Comparison of ENCODE assay signal across 8 cellular contexts in genomic region chrX:155094468-155095061, GRCh38. TPM values are rescaled to one million over a fixed set of nuclear protein-coding genes. Genes with fewer than 3 reads are reported as not detected.
A peak's percentile ranks its signal among the peaks of the same experiment; 100 is the strongest.
DNase-seq lines count a peak whose midpoint lies in the region; ATAC-seq, FAIRE-seq and TF ChIP-seq lines count a peak whose summit lies in the region.

No MANE protein-coding gene starts in this region.

- ATAC-seq in gastroesophageal sphincter = no peak

- H3K36me3 ChIP-seq in BE2C = no peaks in the 10 kb centered on the region
- no peaks in the 10 kb centered on the region; the same call in 1 of the 2 replicates for H3K36me3 ChIP-seq in GM06990 (ENCODE audit: control insufficient read depth, insufficient read depth, low read length)
- H3K36me3 ChIP-seq in Karpas-422 (ENCODE audit: insufficient read depth, low read length) = peaks cover 11% of the 10 kb centered on the region
- H3K36me3 ChIP-seq in WERI-Rb-1 = peaks cover 17% of the 10 kb centered on the region
- H3K36me3 ChIP-seq in gastroesophageal sphincter = peaks cover 0 to 18% of the 10 kb centered on the region in 2 donors
- H3K36me3 ChIP-seq in stomach = peaks cover 0 to 30% (median 22%) of the 10 kb centered on the region in 4 donors

- no peak for TF ChIP-seq POLR2A in gastroesophageal sphincter (IDR thresholded peaks at IDR 0.05)
- TF ChIP-seq POLR2A in stomach (IDR thresholded peaks at IDR 0.05) = no peak

- TF ChIP-seq CTCF in BE2C (IDR thresholded peaks at IDR 0.05; ENCODE audit: low read depth, low read length) = peak; percentile 70
- TF ChIP-seq CTCF in GM06990 (IDR thresholded peaks at IDR 0.05; ENCODE audit: insufficient read depth, low read length, poor library complexity, severe bottlenecking) = peak; percentile 63
- peak; percentile 69 for TF ChIP-seq CTCF in WERI-Rb-1 (IDR thresholded peaks at IDR 0.05; ENCODE audit: low read depth, low read length)
- TF ChIP-seq CTCF in gastroesophageal sphincter (IDR thresholded peaks at IDR 0.05) = peak; percentile 40 to 61 (median 55)
- peak in 4 of 7 experiments; percentile 27 to 56 (median 38) for TF ChIP-seq CTCF in stomach (IDR thresholded peaks at IDR 0.05)

- FAIRE-seq in RCC 7860 (lab: Jason Lieb, UNC) = no peak

- no peak overlapping the region for H3K9ac ChIP-seq in Karpas-422 (ENCODE audit: low read length)

- no peak overlapping the region for H3K27ac ChIP-seq in Karpas-422 (ENCODE audit: low read length)
- no peak overlapping the region for H3K27ac ChIP-seq in WERI-Rb-1
- no peak overlapping the region for H3K27ac ChIP-seq in gastroesophageal sphincter
- no peak overlapping the region for H3K27ac ChIP-seq in stomach

- no peak overlapping the region for H2AFZ ChIP-seq in Karpas-422 (ENCODE audit: low read length)

- 0 out of 2 replicates have a peak, but pooled peaks cover 5% of the 10 kb centered on the region for H3K79me2 ChIP-seq in Karpas-422 (ENCODE audit: low read length)

- H3K9me2 ChIP-seq in Karpas-422 (replicated peaks; ENCODE audit: insufficient read depth, low read length) = no peaks in the 10 kb centered on the region

- no peaks in the 10 kb centered on the region for H3K27me3 ChIP-seq in BE2C
- no peaks in the 10 kb centered on the region for H3K27me3 ChIP-seq in GM06990 (replicated peaks; ENCODE audit: control insufficient read depth, insufficient read depth, low read length)
- H3K27me3 ChIP-seq in Karpas-422 (ENCODE audit: low read length) = no peaks in the 10 kb centered on the region
- no peaks in the 10 kb centered on the region for H3K27me3 ChIP-seq in WERI-Rb-1 (ENCODE audit: insufficient read depth, low read depth, severe bottlenecking)
- H3K27me3 ChIP-seq in gastroesophageal sphincter = no peaks in the 10 kb centered on the region
- H3K27me3 ChIP-seq in stomach = no peaks in the 10 kb centered on the region

- intact Hi-C loops in stomach (cut with DNase I; ENCODE audit: low total_unique reads) = no loop called here

- peak; percentile 23 for DNase-seq in BE2C
- no peak for DNase-seq in GM06990 (ENCODE audit: extremely low read depth, insufficient read length)
- peak; percentile 70 for DNase-seq in Karpas-422
- peak; percentile 33 for DNase-seq in WERI-Rb-1
- no peak for DNase-seq in stomach
- no peak for DNase-seq in MV-4-11 (lab: John Stamatoyannopoulos, UW)
- DNase-seq in RCC 7860 (ENCODE audit: low spot score) = no peak

- TF ChIP-seq EP300 in gastroesophageal sphincter (IDR thresholded peaks at IDR 0.05) (no peak), stomach (IDR thresholded peaks at IDR 0.05) (no peak)

- no peak overlapping the region for H3K4me3 ChIP-seq in BE2C (ENCODE audit: low read depth, low read length)
- no peak overlapping the region for H3K4me3 ChIP-seq in GM06990 (replicated peaks; ENCODE audit: low read depth, low read length)
- H3K4me3 ChIP-seq in Karpas-422 (ENCODE audit: low read length) = no peak overlapping the region
- H3K4me3 ChIP-seq in WERI-Rb-1 (ENCODE audit: low read depth, low read length) = no peak overlapping the region
- no peak overlapping the region for H3K4me3 ChIP-seq in gastroesophageal sphincter
- no peak overlapping the region for H3K4me3 ChIP-seq in stomach

- no peak overlapping the region for H3K4me2 ChIP-seq in Karpas-422 (ENCODE audit: low read depth, low read length, poor library complexity, severe bottlenecking)

- H3K4me1 ChIP-seq in BE2C (no peaks in the 10 kb centered on the region), Karpas-422 (ENCODE audit: low read length) (no peaks in the 10 kb centered on the region), gastroesophageal sphincter (no peaks in the 10 kb centered on the region), stomach (no peaks in the 10 kb centered on the region)

- no peaks in the 10 kb centered on the region for H3K9me3 ChIP-seq in BE2C
- H3K9me3 ChIP-seq in Karpas-422 (ENCODE audit: low read length) = no peaks in the 10 kb centered on the region
- H3K9me3 ChIP-seq in WERI-Rb-1 (ENCODE audit: severe bottlenecking) = no peaks in the 10 kb centered on the region
- no peaks in the 10 kb centered on the region for H3K9me3 ChIP-seq in gastroesophageal sphincter
- no peaks in the 10 kb centered on the region for H3K9me3 ChIP-seq in stomach

- WGBS in gastroesophageal sphincter (ENCODE audit: low coverage in 1 of 2), 2 donors = 20 to 27% methylated on average over 4 of the region's 4 CpGs
- 26 to 45% (median 38%) methylated on average over 4 of the region's 4 CpGs for WGBS in stomach, 5 donors

- H4K20me1 ChIP-seq in Karpas-422 (ENCODE audit: insufficient read depth, low read depth, low read length) = no peaks in the 10 kb centered on the region

RNA-seq across cellular contexts. Expression of gene BRCC3, which starts 23.3 kb away (rescaled TPM):
- 12.8 TPM for polyA plus RNA-seq in BE2C (2012; ENCODE audit: insufficient read depth, insufficient read length, low read depth)
- 13.2 and 15.9 TPM in 2 replicates for total RNA-seq in Karpas-422 (2014; rRNA removed; shearing (Covaris generic); ENCODE audit: low replicate concordance)
- total RNA-seq in gastroesophageal sphincter (10 to 100 TPM; 12.3 to 18.6 (median 15.0) TPM), stomach (10 to 100 TPM in 2 of 5 donors, 1 to 10 TPM in 2, under 1 TPM in 1; 0.87 to 20.1 (median 7.0) TPM)
- polyA plus RNA-seq in stomach = 10 to 100 TPM; 10.0 to 18.8 (median 11.8) TPM

RNA-seq across cellular contexts. Expression of gene CMC4, which starts 23.6 kb away (rescaled TPM):
- polyA plus RNA-seq in BE2C (2012; ENCODE audit: insufficient read depth, insufficient read length, low read depth) = 0.40 TPM
- total RNA-seq in Karpas-422 (2014; rRNA removed; shearing (Covaris generic); ENCODE audit: low replicate concordance) = 15.8 and 36.1 TPM in 2 replicates
- 10 to 100 TPM; 21.0 to 33.0 (median 23.6) TPM for total RNA-seq in gastroesophageal sphincter
- 10 to 100 TPM in 1 of 5 donors, 1 to 10 TPM in 3, not detected in 1; 1.3 to 21.6 (median 4.7) TPM for total RNA-seq in stomach
- polyA plus RNA-seq in stomach = 10 to 100 TPM; 21.0 to 22.8 (median 22.1) TPM

RNA-seq across cellular contexts. Expression of gene MTCP1, which starts 23.6 kb away (rescaled TPM):
- 4.2 TPM for polyA plus RNA-seq in BE2C (2012; ENCODE audit: insufficient read depth, insufficient read length, low read depth)
- total RNA-seq in Karpas-422 (2014; rRNA removed; shearing (Covaris generic); ENCODE audit: low replicate concordance) = 21.9 and 95.2 TPM in 2 replicates
- total RNA-seq in gastroesophageal sphincter = 1 to 10 TPM; 1.4 to 4.0 (median 1.9) TPM
- total RNA-seq in stomach = 10 to 100 TPM in 2 of 5 donors, 1 to 10 TPM in 3; 2.8 to 34.4 (median 6.6) TPM
- 10 to 100 TPM; 17.6 to 42.2 (median 37.1) TPM for polyA plus RNA-seq in stomach

Comparison
In these comparisons a context has a peak if more than half of its experiments do, and no peak if none do; other contexts are left out.
1. DNase-seq: peak in BE2C (single experiment), Karpas-422 (single experiment) and WERI-Rb-1 (single experiment); none in GM06990 (single experiment), stomach (single experiment), MV-4-11 (single experiment) and RCC 7860 (single experiment).
2. Peak in every context shown above with its lines, with median percentiles within 50 percentile points of each other: CTCF ChIP-seq.